In genomic region chr20:44302026-44302669, GRCh38 we compare ENCODE assay signal across 20 cellular contexts. TPM values are rescaled to one million over a fixed set of nuclear protein-coding genes. Genes with fewer than 3 reads are reported as not detected.
DNase-seq lines count a peak whose midpoint lies in the region; ATAC-seq, FAIRE-seq and TF ChIP-seq lines count a peak whose summit lies in the region.
"Had no signal": no experiment of that assay in that cellular context is flagged by ENCODE, and none has a peak within 500 bp of the region (broad histone marks: within the 10 kb centered on the region; RNA-seq: fewer than 3 reads in every experiment).

No MANE protein-coding gene starts in this region.

- H3K9me3 ChIP-seq in thyroid gland (no peaks in the 10 kb centered on the region), spleen (no peaks in the 10 kb centered on the region)

- peak overlapping the region; percentile 45 to 81 (median 79) for H3K27ac ChIP-seq in thyroid gland
- no peak overlapping the region for H3K27ac ChIP-seq in spleen
- H3K27ac ChIP-seq: stomach had no signal

- no peak overlapping the region for H3K4me3 ChIP-seq in thyroid gland (replicated peaks in 1 of 3)
- no peak overlapping the region for H3K4me3 ChIP-seq in spleen
- H3K4me3 ChIP-seq: smooth muscle cell, stomach had no signal

- no peak for TF ChIP-seq POLR2A in thyroid gland (IDR thresholded peaks at IDR 0.05)
- no peak for TF ChIP-seq POLR2A in GM12892 (IDR thresholded peaks at IDR 0.05; ENCODE audit: low read depth, low read length)
- no peak for TF ChIP-seq POLR2A in spleen (IDR thresholded peaks at IDR 0.05)

- 28 to 40% methylated on average over 2 to 5 of the region's 5 CpGs for WGBS in thyroid gland, 2 donors
- 58 to 85% (median 76%) methylated on average over 5 of the region's 5 CpGs for WGBS in spleen, 5 donors

- FAIRE-seq in GM12892 (lab: Jason Lieb, UNC) = no peak

- peak; percentile 88 for ATAC-seq in left colon
- ATAC-seq: CD8-positive, alpha-beta T cell had no signal

- H3K27me3 ChIP-seq in thyroid gland (no peaks in the 10 kb centered on the region), spleen (replicated peaks in 1 of 7) (no peaks in the 10 kb centered on the region)
- H3K27me3 ChIP-seq: stomach had no signal

- DNase-seq in DMS153 (lab: John Stamatoyannopoulos, UW) = peak; percentile 51
- no peak for DNase-seq in DMS153 treated with DMSO at 0.1 percent for 48 hours (lab: John Stamatoyannopoulos, UW; ENCODE audit: unreplicated experiment)
- peak; percentile 40 for DNase-seq in SW480 (ENCODE audit: low spot score)
- DNase-seq in left colon = peak; percentile 23 to 59
- peak; percentile 80 to 82 for DNase-seq in thyroid gland
- DNase-seq in GM12892 (ENCODE audit: insufficient read length) = no peak
- DNase-seq in NCI-H524 treated with DMSO at 0.1 percent for 48 hours (lab: John Stamatoyannopoulos, UW) = no peak
- no peak for DNase-seq in spleen
- DNase-seq: activated CD4-positive, CD25-positive, alpha-beta regulatory T cell treated with anti-CD3 and anti-CD28 coated beads, Interleukin-2, amount 50 U/mL, for 72 hours; activated naive CD4-positive, alpha-beta T cell treated with anti-CD3 and anti-CD28 coated beads, Interleukin-2, amount 10 ng/mL, durations not matched to agents 7 days and 5 days; CD8-positive, alpha-beta T cell; effector CD4-positive, alpha-beta T cell; KBM-7; NCI-H146; stomach; T-helper 1 cell had no signal

- no peaks in the 10 kb centered on the region for H3K36me3 ChIP-seq in thyroid gland
- peaks cover 0 to 30% (median 7%) of the 10 kb centered on the region in 6 donors for H3K36me3 ChIP-seq in spleen

- H3K4me1 ChIP-seq in thyroid gland (peaks cover 12 to 26% of the 10 kb centered on the region in 2 donors), spleen (no peaks in the 10 kb centered on the region)

- TF ChIP-seq CTCF in thyroid gland (IDR thresholded peaks at IDR 0.05) = no peak
- TF ChIP-seq CTCF in spleen (IDR thresholded peaks at IDR 0.05 in 8 of 11, conservative IDR thresholded peaks at IDR 0.05 in 3 of 11) = no peak

- intact Hi-C loops in left colon (cut with DNase I, micrococcal nuclease) (no loop called here), thyroid gland (cut with DNase I) (no loop called here), spleen (cut with DNase I; ENCODE audit: low total_unique reads) (no loop called here)

RNA-seq across cellular contexts. Expression of gene FITM2, which starts 8.9 kb away (rescaled TPM):
- total RNA-seq in left colon = 10 to 100 TPM in 1 of 2 donors, 1 to 10 TPM in 1; 9.5 to 10.2 TPM
- total RNA-seq in thyroid gland = 10 to 100 TPM in 3 of 4 donors, 1 to 10 TPM in 1; 8.3 to 14.2 (median 12.6) TPM
- polyA plus RNA-seq in GM12892 (2012; ENCODE audit: missing spikeins) = 0.76 TPM
- 1 to 10 TPM; 3.4 to 5.7 (median 5.1) TPM for total RNA-seq in spleen
- polyA plus RNA-seq in spleen = 1 to 10 TPM; 1.0 to 1.6 (median 1.1) TPM

RNA-seq across cellular contexts. Expression of gene R3HDML, which starts 34.7 kb away (rescaled TPM):
- total RNA-seq in left colon = not detected
- total RNA-seq in thyroid gland = not detected
- polyA plus RNA-seq in GM12892 (2012; ENCODE audit: missing spikeins) = not detected
- not detected for total RNA-seq in spleen
- not detected for polyA plus RNA-seq in spleen
- total RNA-seq: A172; CD8-positive, alpha-beta T cell; omental fat pad; RPMI7951; smooth muscle cell; stomach had no signal
- polyA plus RNA-seq: smooth muscle cell, stomach had no signal

RNA-seq across cellular contexts. Expression of gene HNF4A, which starts 53.4 kb away (rescaled TPM):
- total RNA-seq in left colon (100 to 1,000 TPM; 301 to 321 TPM), thyroid gland (not detected), spleen (not detected)
- polyA plus RNA-seq in GM12892 (2012; ENCODE audit: missing spikeins) = not detected
- under 1 TPM in 1 of 3 donors, not detected in 2; 0.03 TPM for polyA plus RNA-seq in spleen
- total RNA-seq: A172; CD8-positive, alpha-beta T cell; omental fat pad; RPMI7951; smooth muscle cell had no signal
- polyA plus RNA-seq: smooth muscle cell had no signal

RNA-seq across cellular contexts. Expression of gene GDAP1L1, which starts 55.0 kb away (rescaled TPM):
- total RNA-seq in left colon (not detected), thyroid gland (under 1 TPM in 1 of 4 donors, not detected in 3; 0.29 TPM), spleen (not detected)
- 0.15 TPM for polyA plus RNA-seq in GM12892 (2012; ENCODE audit: missing spikeins)
- polyA plus RNA-seq in spleen = not detected
- total RNA-seq: A172; CD8-positive, alpha-beta T cell; omental fat pad; RPMI7951; smooth muscle cell had no signal
- polyA plus RNA-seq: smooth muscle cell had no signal

Comparison
In these comparisons a context has a peak if more than half of its experiments do, and no peak if none do; other contexts are left out.
1. DNase-seq: peak in DMS153 (single experiment), SW480 (single experiment), left colon (2 of 2) and thyroid gland (2 of 2); none in DMS153 treated with DMSO at 0.1 percent for 48 hours (single experiment), GM12892 (single experiment), NCI-H524 treated with DMSO at 0.1 percent for 48 hours (single experiment) and spleen (single experiment).
2. H3K27ac ChIP-seq: peak in thyroid gland (3 of 3); none in spleen (0 of 8).
3. RNA of gene HNF4A, which starts 53.4 kb away (total RNA-seq): 301 to 321 TPM in left colon; not detected in thyroid gland and not detected in spleen; every median in the first group is over 100 times any median in the second.